31 cellular contexts compared by ENCODE assay signal in the genomic region with DNA sequence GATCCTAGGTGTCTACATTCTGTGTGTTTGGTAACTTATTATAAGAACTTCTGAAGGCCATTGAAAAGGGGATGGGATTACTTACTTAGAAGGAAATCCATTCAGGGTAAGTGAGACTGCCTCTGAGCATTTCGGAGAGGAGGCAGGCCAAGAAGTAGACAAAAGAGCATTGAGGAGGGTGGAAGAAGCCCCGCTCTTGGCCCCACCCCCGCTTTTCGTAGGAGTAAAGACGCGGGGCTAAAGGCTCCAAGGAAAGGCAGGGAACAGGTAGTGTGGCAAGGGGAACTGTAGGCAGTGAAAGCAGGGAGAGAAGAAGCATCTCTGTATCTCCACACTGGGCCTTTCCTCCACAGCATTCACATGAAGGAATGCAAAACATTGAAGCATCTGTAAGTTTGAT. TPM values are rescaled to one million over a fixed set of nuclear protein-coding genes. Genes with fewer than 3 reads are reported as not detected.
"Had no signal": no experiment of that assay in that cellular context is flagged by ENCODE, and none has a peak within 500 bp of the region (broad histone marks: within the 10 kb centered on the region; RNA-seq: fewer than 3 reads in every experiment).

No MANE protein-coding gene starts in this region.

- H3K27me3 Mint-ChIP-seq: activated CD4-positive, alpha-beta T cell treated with anti-CD3 and anti-CD28 coated beads for 36 hours; activated CD4-positive, alpha-beta T cell treated with anti-CD3 and anti-CD28 coated beads, Interleukin-2, amount 10 ng/mL, durations not matched to agents 7 days and 5 days; activated naive CD4-positive, alpha-beta T cell treated with anti-CD3 and anti-CD28 coated beads, Interleukin-2, amount 50 U/mL, for 24 hours; activated naive CD8-positive, alpha-beta T cell treated with anti-CD3 and anti-CD28 coated beads, Interleukin-2, amount 10 ng/mL, durations not matched to agents 7 days and 5 days; activated T-cell treated with anti-CD3 and anti-CD28 coated beads, Interleukin-2, amount 50 U/mL, for 24 hours; central memory CD8-positive, alpha-beta T cell had no signal

- H3K9ac ChIP-seq: SK-N-SH had no signal

- H3K4me3 ChIP-seq: ascending aorta, cardiac muscle cell, SJSA1 had no signal

- H3K9me3 Mint-ChIP-seq: activated CD4-positive, alpha-beta T cell treated with anti-CD3 and anti-CD28 coated beads, Interleukin-2, amount 10 ng/mL, durations not matched to agents 7 days and 5 days; activated naive CD8-positive, alpha-beta T cell treated with anti-CD3 and anti-CD28 coated beads, Interleukin-2, amount 10 ng/mL, durations not matched to agents 7 days and 5 days; activated T-cell treated with anti-CD3 and anti-CD28 coated beads, Interleukin-2, amount 50 U/mL, for 24 hours had no signal

- H3K4me1 ChIP-seq: ascending aorta, SJSA1 had no signal

- H3K4me3 Mint-ChIP-seq: activated CD4-positive, alpha-beta T cell treated with anti-CD3 and anti-CD28 coated beads for 36 hours; activated CD4-positive, alpha-beta T cell treated with anti-CD3 and anti-CD28 coated beads, Interleukin-2, amount 10 ng/mL, durations not matched to agents 7 days and 5 days; activated CD8-positive, alpha-beta T cell treated with anti-CD3 and anti-CD28 coated beads, Interleukin-2, amount 10 ng/mL, durations not matched to agents 7 days and 5 days; activated naive CD4-positive, alpha-beta T cell treated with anti-CD3 and anti-CD28 coated beads, Interleukin-2, amount 50 U/mL, for 24 hours; activated naive CD8-positive, alpha-beta T cell treated with anti-CD3 and anti-CD28 coated beads, Interleukin-2, amount 10 ng/mL, durations not matched to agents 7 days and 5 days; activated T-cell treated with anti-CD3 and anti-CD28 coated beads, Interleukin-2, amount 50 U/mL, for 24 hours; central memory CD8-positive, alpha-beta T cell; T-helper 1 cell treated with Interleukin-12 subunit alpha and Interleukin-12 subunit beta and Interleukin-4 antibody, amounts not matched to agents 30 μg/mL and 1 μg/mL, for 36 hours; T-helper 2 cell treated with Interferon-gamma antibody and Interleukin-4, amounts not matched to agents 5 μg/mL and 100 μg/mL, for 36 hours had no signal

- H3K36me3 Mint-ChIP-seq: activated naive CD4-positive, alpha-beta T cell treated with anti-CD3 and anti-CD28 coated beads, Interleukin-2, amount 50 U/mL, for 24 hours; activated naive CD8-positive, alpha-beta T cell treated with anti-CD3 and anti-CD28 coated beads, Interleukin-2, amount 10 ng/mL, durations not matched to agents 7 days and 5 days had no signal

- H3K27ac ChIP-seq: ascending aorta, cardiac muscle cell, SJSA1 had no signal

- ATAC-seq: activated CD4-positive, alpha-beta T cell treated with anti-CD3 and anti-CD28 coated beads for 36 hours; activated CD4-positive, CD25-positive, alpha-beta regulatory T cell treated with anti-CD3 and anti-CD28 coated beads, Interleukin-2, amount 50 U/mL, for 24 hours; activated CD8-positive, alpha-beta T cell treated with anti-CD3 and anti-CD28 coated beads, Interleukin-2, amount 10 ng/mL, durations not matched to agents 7 days and 5 days; Panc1 had no signal

- H3K9me3 ChIP-seq: ascending aorta, SJSA1, SK-N-SH had no signal

- H3K27me3 ChIP-seq: ascending aorta, cardiac muscle cell, SJSA1 had no signal

- H3K36me3 ChIP-seq: ascending aorta, cardiac muscle cell, SJSA1 had no signal

- H3K4me2 ChIP-seq: SK-N-SH had no signal

- H3K27ac Mint-ChIP-seq: activated CD4-positive, alpha-beta T cell treated with anti-CD3 and anti-CD28 coated beads for 36 hours; activated CD4-positive, alpha-beta T cell treated with anti-CD3 and anti-CD28 coated beads, Interleukin-2, amount 10 ng/mL, durations not matched to agents 7 days and 5 days; activated CD8-positive, alpha-beta T cell treated with anti-CD3 and anti-CD28 coated beads, Interleukin-2, amount 10 ng/mL, durations not matched to agents 7 days and 5 days; activated naive CD4-positive, alpha-beta T cell treated with anti-CD3 and anti-CD28 coated beads, Interleukin-2, amount 50 U/mL, for 24 hours; activated naive CD8-positive, alpha-beta T cell treated with anti-CD3 and anti-CD28 coated beads, Interleukin-2, amount 10 ng/mL, durations not matched to agents 7 days and 5 days; activated T-cell treated with anti-CD3 and anti-CD28 coated beads, Interleukin-2, amount 50 U/mL, for 24 hours; activated T-helper 2 cell treated with anti-CD3 and anti-CD28 coated beads, Interferon-gamma antibody, Interleukin-2, Interleukin-4, amounts not matched to agents 10 μg/mL and 5 μg/mL and 100 μg/mL, durations not matched to agents 14 hours and 24 hours and 36 hours; T-helper 1 cell treated with Interleukin-12 subunit alpha and Interleukin-12 subunit beta and Interleukin-4 antibody, amounts not matched to agents 30 μg/mL and 1 μg/mL, for 36 hours; T-helper 2 cell treated with Interferon-gamma antibody and Interleukin-4, amounts not matched to agents 5 μg/mL and 100 μg/mL, for 36 hours had no signal

- DNase-seq: activated CD4-positive, alpha-beta T cell treated with anti-CD3 and anti-CD28 coated beads for 36 hours; activated CD4-positive, alpha-beta T cell treated with anti-CD3 and anti-CD28 coated beads, Interleukin-2, amount 10 ng/mL, durations not matched to agents 7 days and 5 days; activated CD4-positive, alpha-beta T cell treated with anti-CD3 and anti-CD28 coated beads, Interleukin-2, amount 50 U/mL, for 48 hours; activated CD8-positive, alpha-beta T cell treated with anti-CD3 and anti-CD28 coated beads, Interleukin-2, amount 10 ng/mL, durations not matched to agents 7 days and 5 days; activated gamma-delta T cell; activated naive CD4-positive, alpha-beta T cell treated with Interleukin-2 at 50 U/mL for 16 hours; activated naive CD8-positive, alpha-beta T cell treated with anti-CD3 and anti-CD28 coated beads, Interleukin-2, amount 10 ng/mL, durations not matched to agents 7 days and 5 days; activated T-cell treated with anti-CD3 and anti-CD28 coated beads, Interleukin-2, amount 50 U/mL, for 24 hours; amygdala; NCI-H1105 treated with DMSO at 0.1 percent for 48 hours; NCI-H1436; NCI-H1694; NCI-H1930; NCI-H345; NCI-H524 treated with DMSO at 0.1 percent for 48 hours; SHP77; SK-N-SH had no signal

- FAIRE-seq: TTC549 had no signal

- H3K4me1 Mint-ChIP-seq: activated CD4-positive, alpha-beta T cell treated with anti-CD3 and anti-CD28 coated beads for 36 hours; activated CD4-positive, alpha-beta T cell treated with anti-CD3 and anti-CD28 coated beads, Interleukin-2, amount 10 ng/mL, durations not matched to agents 7 days and 5 days; activated naive CD4-positive, alpha-beta T cell treated with anti-CD3 and anti-CD28 coated beads, Interleukin-2, amount 50 U/mL, for 24 hours; activated naive CD8-positive, alpha-beta T cell treated with anti-CD3 and anti-CD28 coated beads, Interleukin-2, amount 10 ng/mL, durations not matched to agents 7 days and 5 days; central memory CD8-positive, alpha-beta T cell had no signal

RNA-seq across cellular contexts. Expression of gene GRIK1, which starts 51.8 kb away (rescaled TPM):
- total RNA-seq: activated CD4-positive, alpha-beta T cell treated with anti-CD3 and anti-CD28 coated beads for 36 hours; activated CD4-positive, alpha-beta T cell treated with anti-CD3 and anti-CD28 coated beads, Interleukin-2, amount 10 ng/mL, durations not matched to agents 7 days and 5 days; activated CD8-positive, alpha-beta T cell treated with anti-CD3 and anti-CD28 coated beads, Interleukin-2, amount 10 ng/mL, durations not matched to agents 7 days and 5 days; activated naive CD8-positive, alpha-beta T cell treated with anti-CD3 and anti-CD28 coated beads, Interleukin-2, amount 10 ng/mL, durations not matched to agents 7 days and 5 days; activated T-helper 2 cell treated with anti-CD3 and anti-CD28 coated beads, Interferon-gamma antibody, Interleukin-2, Interleukin-4, amounts not matched to agents 10 μg/mL and 5 μg/mL and 100 μg/mL, durations not matched to agents 14 hours and 24 hours and 36 hours; ascending aorta; cardiac muscle cell; M059J; NCI-H460; RPMI7951; SJSA1 had no signal
- polyA plus RNA-seq: SK-N-SH had no signal
